14 cellular contexts compared by ENCODE assay signal in the genomic region with DNA sequence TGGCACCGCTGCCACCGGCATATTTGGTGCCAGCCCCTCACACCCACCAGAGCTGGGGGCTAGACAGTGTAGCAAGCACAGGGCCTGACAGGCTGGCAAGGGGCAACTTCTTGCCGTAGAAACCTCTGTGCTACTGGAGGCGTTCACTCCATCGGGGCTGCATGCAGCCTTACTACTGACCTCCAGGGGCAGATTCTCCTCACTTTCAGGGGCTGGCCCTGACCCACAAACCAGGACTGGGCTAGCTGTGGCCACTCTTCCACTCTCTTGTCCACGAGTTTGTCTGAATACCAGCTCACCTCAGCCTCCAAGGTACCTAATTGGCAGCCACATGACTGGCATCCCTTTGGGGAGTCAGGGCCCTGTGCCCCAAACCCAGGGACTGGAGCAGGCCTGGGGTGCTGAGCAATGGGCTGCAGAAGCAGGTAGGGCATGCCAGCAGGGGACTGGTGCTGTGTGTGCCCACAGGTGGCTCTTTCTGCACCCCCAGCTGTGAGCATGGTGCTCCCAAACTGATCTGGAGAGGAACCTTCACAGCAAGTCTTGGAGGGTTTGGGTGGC. TPM values are rescaled to one million over a fixed set of nuclear protein-coding genes. Genes with fewer than 3 reads are reported as not detected.
A peak's percentile ranks its signal among the peaks of the same experiment; 100 is the strongest.
DNase-seq lines count a peak whose midpoint lies in the region; ATAC-seq, FAIRE-seq and TF ChIP-seq lines count a peak whose summit lies in the region.
"Had no signal": no experiment of that assay in that cellular context is flagged by ENCODE, and none has a peak within 500 bp of the region (broad histone marks: within the 10 kb centered on the region; RNA-seq: fewer than 3 reads in every experiment).

No MANE protein-coding gene starts in this region.

- no peaks in the 10 kb centered on the region for H3K36me3 Mint-ChIP-seq in Caco-2 (ENCODE audit: insufficient read depth, unreplicated experiment)
- H3K36me3 Mint-ChIP-seq in nephron (ENCODE audit: low read depth), result no peaks in the 10 kb centered on the region

- H3K4me1 ChIP-seq in Caco-2, result no peaks in the 10 kb centered on the region

- H3K4me3 ChIP-seq in Caco-2 (ENCODE audit: low read depth, low read length) (no peak overlapping the region), bronchial epithelial cell (ENCODE audit: low read depth, low read length) (no peak overlapping the region)

- H3K9me3 Mint-ChIP-seq in Caco-2 (ENCODE audit: unreplicated experiment) (no peaks in the 10 kb centered on the region), nephron (no peaks in the 10 kb centered on the region)

- H3K27me3 Mint-ChIP-seq in Caco-2 (ENCODE audit: insufficient read depth, unreplicated experiment), result peaks cover 15% of the 10 kb centered on the region
- H3K27me3 Mint-ChIP-seq in nephron (ENCODE audit: low read depth), result peaks cover 91% of the 10 kb centered on the region

- peaks cover 7% of the 10 kb centered on the region for H3K4me1 Mint-ChIP-seq in Caco-2 (ENCODE audit: low read depth, unreplicated experiment)
- peaks cover 8% of the 10 kb centered on the region for H3K4me1 Mint-ChIP-seq in nephron

- H3K27me3 ChIP-seq in Caco-2 (replicated peaks; ENCODE audit: control insufficient read depth, insufficient read depth, low read length) (peaks cover 2% of the 10 kb centered on the region; the same call in 1 of the 2 replicates), bronchial epithelial cell (ENCODE audit: control insufficient read depth, insufficient read depth, low read length) (peaks cover 36% of the 10 kb centered on the region)

- H3K36me3 ChIP-seq in Caco-2 (ENCODE audit: control insufficient read depth, insufficient read depth, low read length) (no peaks in the 10 kb centered on the region), bronchial epithelial cell (ENCODE audit: control insufficient read depth, insufficient read depth, low read length) (no peaks in the 10 kb centered on the region)

- no peak overlapping the region for H3K27ac Mint-ChIP-seq in Caco-2 (ENCODE audit: unreplicated experiment)
- no peak overlapping the region for H3K27ac Mint-ChIP-seq in nephron

- H3K9me3 ChIP-seq in Caco-2, result no peaks in the 10 kb centered on the region

- POLR2A ChIA-PET in Caco-2 (lab: Charles Lee), result no interaction called here

- H3K4me3 Mint-ChIP-seq in Caco-2 (ENCODE audit: unreplicated experiment), result no peak overlapping the region
- H3K4me3 Mint-ChIP-seq in nephron, result no peak overlapping the region

- TF ChIP-seq CTCF in Caco-2 (IDR thresholded peaks at IDR 0.05; ENCODE audit: insufficient read depth in 1 of 2, low read depth in 1 of 2, low read length in 1 of 2, severe bottlenecking in 1 of 2, unreplicated experiment in 1 of 2) (peak; percentile 14 to 43), bronchial epithelial cell (IDR thresholded peaks at IDR 0.05; ENCODE audit: insufficient read depth, low read length, severe bottlenecking) (peak; percentile 26), nephron (IDR thresholded peaks at IDR 0.05; ENCODE audit: unreplicated experiment in 3 of 3) (peak; percentile 18 to 41 (median 31)), GM20000 (IDR thresholded peaks at IDR 0.05; ENCODE audit: extremely low read depth, missing control alignments) (no peak)

- intact Hi-C loops in Caco-2 (cut with micrococcal nuclease; ENCODE audit: unreplicated experiment), result no loop called here

- ATAC-seq in GM18870 (IDR thresholded peaks at IDR 0.05; ENCODE audit: unreplicated experiment), result no peak
- no peak for ATAC-seq in HG02759 (IDR thresholded peaks at IDR 0.05; ENCODE audit: unreplicated experiment)

- no peak for FAIRE-seq in bronchial epithelial cell (lab: Jason Lieb, UNC)
- FAIRE-seq: endothelial cell of umbilical vein had no signal

- CTCF ChIA-PET in Caco-2 (lab: Charles Lee), result no interaction called here

- DNase-seq in Caco-2, result peak in 1 of 2 experiments; percentile 34
- DNase-seq in HuH-7 (ENCODE audit: low spot score), result peak; percentile 54
- no peak for DNase-seq in bronchial epithelial cell (ENCODE audit: low read depth)
- DNase-seq in amygdala (lab: John Stamatoyannopoulos, UW), result no peak
- DNase-seq in GM20000 (ENCODE audit: low spot score), result no peak
- DNase-seq: activated CD8-positive, alpha-beta memory T cell treated with anti-CD3 and anti-CD28 coated beads for 24 hours; DMS79; NCI-H2227 treated with DMSO at 0.1 percent for 48 hours; stimulated activated CD4-positive, alpha-beta T cell treated with anti-CD3 and anti-CD28 coated beads, Interleukin-4, amount 100 ng/mL, for 24 hours; substantia nigra had no signal

- no TSS peak for BruUV-seq in Caco-2 (replicated peaks; lab: Mats Ljungman, UMichigan)

RNA-seq across cellular contexts. Expression of a gene that starts 2.1 kb away (rescaled TPM):
- total RNA-seq in Caco-2 (2022) (not detected in 2 replicates), bronchial epithelial cell (not detected in 2 replicates)
- total RNA-seq: endothelial cell of umbilical vein had no signal
